ENCODE assay signal across 9 cellular contexts in the genomic region with DNA sequence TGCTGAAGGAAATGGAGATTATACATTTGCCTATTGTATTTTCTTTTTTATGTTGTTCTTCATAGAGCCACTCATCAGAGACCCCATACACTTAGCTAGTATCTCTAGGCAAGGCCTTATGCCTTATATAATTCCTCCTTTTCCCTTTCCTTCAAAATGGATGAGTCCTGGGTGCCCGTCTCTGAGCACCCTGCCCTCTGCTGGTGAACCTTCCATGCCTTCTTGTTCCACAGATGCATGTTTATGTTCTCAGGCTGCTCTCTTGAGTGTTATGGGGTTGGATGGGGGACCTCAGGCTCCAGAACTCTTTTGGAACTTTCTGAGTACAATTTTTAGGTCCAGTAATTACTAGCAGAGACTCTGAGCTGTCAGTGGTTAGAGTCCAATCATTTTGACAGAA.
A peak's percentile ranks its signal among the peaks of the same experiment; 100 is the strongest.
DNase-seq lines count a peak whose midpoint lies in the region; ATAC-seq and TF ChIP-seq lines count a peak whose summit lies in the region.
"Had no signal": no experiment of that assay in that cellular context is flagged by ENCODE, and none has a peak within 500 bp of the region (broad histone marks: within the 10 kb centered on the region; RNA-seq: fewer than 3 reads in every experiment).

No MANE protein-coding gene starts in this region.

- no CpG with 5 or more reads among the region's 1 CpG for WGBS in neuronal stem cell (ENCODE audit: extremely low coverage in 2 of 2, insufficient read length in 2 of 2, insufficient replicate concordance in 1 of 2), 2 donors

- no peak overlapping the region for H4K8ac ChIP-seq in neuronal stem cell (ENCODE audit: low read depth, low read length)

- peak; percentile 30 for DNase-seq in AG20443 (ENCODE audit: low spot score)
- peak; percentile 28 for DNase-seq in HCT116 (ENCODE audit: low read depth, low spot score)
- DNase-seq in kidney tubule cell (ENCODE audit: low spot score), result peak; percentile 32
- no peak for DNase-seq in neuronal stem cell (ENCODE audit: low spot score)
- DNase-seq: activated naive CD4-positive, alpha-beta T cell treated with Interleukin-2 at 50 U/mL for 16 hours had no signal

- H3K23ac ChIP-seq in neuronal stem cell (ENCODE audit: low read depth, low read length, poor library complexity), result no peak overlapping the region

- H2AK5ac ChIP-seq in neuronal stem cell (ENCODE audit: low read depth, low read length), result no peak overlapping the region

- H2BK5ac ChIP-seq in neuronal stem cell (ENCODE audit: low read length), result no peak overlapping the region

- TF ChIP-seq CTCF in HCT116 (IDR thresholded peaks at IDR 0.05 in 2 of 3, conservative IDR thresholded peaks at IDR 0.05 in 1 of 3; ENCODE audit: borderline replicate concordance in 1 of 3, insufficient read depth in 1 of 3, low read depth in 2 of 3, low read length in 2 of 3) (peak; percentile 51 to 67 (median 61); a peak in 5 of 6 replicates), WI38 (IDR thresholded peaks at IDR 0.05; ENCODE audit: low read depth, low read length) (peak; percentile 39)

- no peaks in the 10 kb centered on the region for H3K79me1 ChIP-seq in neuronal stem cell (ENCODE audit: low read depth, low read length)

- no peaks in the 10 kb centered on the region for H3K9me2 ChIP-seq in HCT116 (ENCODE audit: insufficient read depth)

- BruUV-seq in HCT116 (replicated peaks; lab: Mats Ljungman, UMichigan), result no TSS peak

- peak; percentile 42 for TF ChIP-seq RAD21 in HCT116 (IDR thresholded peaks at IDR 0.05; ENCODE audit: low read depth)

- ATAC-seq in HCT116 (peak; percentile 82; the same call in 1 of the 2 replicates), GM21381 (IDR thresholded peaks at IDR 0.05; ENCODE audit: unreplicated experiment) (no peak), GM21723 (IDR thresholded peaks at IDR 0.05; ENCODE audit: unreplicated experiment) (no peak), HG02763 (IDR thresholded peaks at IDR 0.05; ENCODE audit: unreplicated experiment) (no peak)

- RAD21 ChIA-PET in HCT116 (lab: Charles Lee; ENCODE audit: low non-redundant PET in 1 of 2, low total read pairs in 2 of 2, uncharacterized antibody in 2 of 2, unreplicated experiment in 2 of 2), result no interaction called here

- intact Hi-C loops in HCT116 (cut with micrococcal nuclease), result loop anchor here (1.0 kb wide), 1 partner anchor 161 kb away; no protein-coding TSS in a partner anchor

- CTCF ChIA-PET in HCT116 (lab: Charles Lee), result interaction anchor here (1.2 to 1.7 kb wide), 3 partner anchors 12 to 161 kb away, joined by 4 to 13 read pairs (median 6); no protein-coding TSS in a partner anchor

- H3K4me2 ChIP-seq in HCT116 (ENCODE audit: low read length) (no peak overlapping the region), neuronal stem cell (ENCODE audit: insufficient read depth, low read length, poor library complexity, severe bottlenecking) (no peak overlapping the region)

- POLR2A ChIA-PET in HCT116 (lab: Charles Lee), result no interaction called here

- no peak for TF ChIP-seq POLR2A in HCT116 (IDR thresholded peaks at IDR 0.05; ENCODE audit: borderline replicate concordance, extremely low read depth, insufficient read depth, insufficient read length)

- no peak overlapping the region for H3K4ac ChIP-seq in neuronal stem cell (ENCODE audit: low read length)

- H3K18ac ChIP-seq in neuronal stem cell (ENCODE audit: low read length), result no peak overlapping the region

- H3K9me3 ChIP-seq in HCT116 (ENCODE audit: control insufficient read depth in 1 of 2, insufficient read depth in 1 of 2, low read depth in 1 of 2, low read length in 2 of 2) (no peaks in the 10 kb centered on the region), neuronal stem cell (replicated peaks in 1 of 2; ENCODE audit: control insufficient read depth in 2 of 2, insufficient read depth in 1 of 2, low read depth in 1 of 2, low read length in 2 of 2) (no peaks in the 10 kb centered on the region)

- H4K91ac ChIP-seq in neuronal stem cell (ENCODE audit: low read depth, low read length, poor library complexity), result no peak overlapping the region

- H3K27me3 ChIP-seq in HCT116 (ENCODE audit: insufficient read depth, low read length) (peaks cover 12% of the 10 kb centered on the region; the same call in 1 of the 2 replicates), neuronal stem cell (ENCODE audit: control insufficient read depth in 3 of 3, insufficient read depth in 3 of 3, low read depth in 1 of 3, low read length in 3 of 3) (no peaks in the 10 kb centered on the region)

- H3K14ac ChIP-seq in neuronal stem cell (ENCODE audit: low read length), result no peak overlapping the region

- H3K4me3 ChIP-seq in HCT116 (replicated peaks in 1 of 2; ENCODE audit: low read depth in 1 of 2, low read length in 2 of 2) (no peak overlapping the region), WI38 (ENCODE audit: low read depth, low read length) (no peak overlapping the region), neuronal stem cell (ENCODE audit: low read length in 2 of 2) (no peak overlapping the region)

- H3K9ac ChIP-seq in HCT116 (ENCODE audit: low read length) (no peak overlapping the region), neuronal stem cell (ENCODE audit: low read depth, low read length, poor library complexity) (no peak overlapping the region)

- no peak overlapping the region for H2BK120ac ChIP-seq in neuronal stem cell (ENCODE audit: low read depth, low read length)

- no peak overlapping the region for H2BK12ac ChIP-seq in neuronal stem cell (ENCODE audit: low read length)

- H3K79me2 ChIP-seq in HCT116 (ENCODE audit: insufficient read depth, low read length), result no peaks in the 10 kb centered on the region

- H3K4me1 ChIP-seq in HCT116 (ENCODE audit: control insufficient read depth in 1 of 2, insufficient read depth in 2 of 2, low read length in 2 of 2) (no peaks in the 10 kb centered on the region), neuronal stem cell (ENCODE audit: control insufficient read depth in 2 of 2, insufficient read depth in 1 of 2, low read depth in 1 of 2, low read length in 2 of 2) (peaks cover 8 to 14% of the 10 kb centered on the region in 2 donors)

- H2BK15ac ChIP-seq in neuronal stem cell (ENCODE audit: low read length), result no peak overlapping the region

- H4K20me1 ChIP-seq in HCT116 (ENCODE audit: insufficient read depth), result no peaks in the 10 kb centered on the region

- H3K27ac ChIP-seq in HCT116 (ENCODE audit: low read depth, low read length) (no peak overlapping the region), neuronal stem cell (replicated peaks; ENCODE audit: low read length) (no peak overlapping the region)

- H3K36me3 ChIP-seq in HCT116 (ENCODE audit: control insufficient read depth in 1 of 2, insufficient read depth in 2 of 2, low read length in 2 of 2) (no peaks in the 10 kb centered on the region), neuronal stem cell (replicated peaks in 1 of 2; ENCODE audit: control insufficient read depth in 2 of 2, insufficient read depth in 2 of 2, low read length in 2 of 2) (no peaks in the 10 kb centered on the region)

- H2AFZ ChIP-seq in HCT116 (ENCODE audit: low read depth, low read length, poor library complexity, severe bottlenecking) (no peak overlapping the region), neuronal stem cell (ENCODE audit: low read length) (no peak overlapping the region)

TF ChIP-seq in HCT116, 20 proteins besides CTCF, POLR2A, EP300 and RAD21 (continues in another document):
- no peak for TF ChIP-seq SIN3A (IDR thresholded peaks at IDR 0.05; ENCODE audit: low read depth)
- no peak for TF ChIP-seq EGR1 (IDR thresholded peaks at IDR 0.05; ENCODE audit: low read depth)
- TF ChIP-seq, protein P1, sequence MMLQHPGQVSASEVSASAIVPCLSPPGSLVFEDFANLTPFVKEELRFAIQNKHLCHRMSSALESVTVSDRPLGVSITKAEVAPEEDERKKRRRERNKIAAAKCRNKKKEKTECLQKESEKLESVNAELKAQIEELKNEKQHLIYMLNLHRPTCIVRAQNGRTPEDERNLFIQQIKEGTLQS (IDR thresholded peaks at IDR 0.05), result no peak
- TF ChIP-seq CBX3 (IDR thresholded peaks at IDR 0.05; ENCODE audit: low read depth), result no peak
- TF ChIP-seq, protein P2, sequence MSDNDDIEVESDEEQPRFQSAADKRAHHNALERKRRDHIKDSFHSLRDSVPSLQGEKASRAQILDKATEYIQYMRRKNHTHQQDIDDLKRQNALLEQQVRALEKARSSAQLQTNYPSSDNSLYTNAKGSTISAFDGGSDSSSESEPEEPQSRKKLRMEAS (IDR thresholded peaks at IDR 0.05), result no peak
- no peak for TF ChIP-seq SP1 (IDR thresholded peaks at IDR 0.05; ENCODE audit: low read depth)
- TF ChIP-seq, protein P3, sequence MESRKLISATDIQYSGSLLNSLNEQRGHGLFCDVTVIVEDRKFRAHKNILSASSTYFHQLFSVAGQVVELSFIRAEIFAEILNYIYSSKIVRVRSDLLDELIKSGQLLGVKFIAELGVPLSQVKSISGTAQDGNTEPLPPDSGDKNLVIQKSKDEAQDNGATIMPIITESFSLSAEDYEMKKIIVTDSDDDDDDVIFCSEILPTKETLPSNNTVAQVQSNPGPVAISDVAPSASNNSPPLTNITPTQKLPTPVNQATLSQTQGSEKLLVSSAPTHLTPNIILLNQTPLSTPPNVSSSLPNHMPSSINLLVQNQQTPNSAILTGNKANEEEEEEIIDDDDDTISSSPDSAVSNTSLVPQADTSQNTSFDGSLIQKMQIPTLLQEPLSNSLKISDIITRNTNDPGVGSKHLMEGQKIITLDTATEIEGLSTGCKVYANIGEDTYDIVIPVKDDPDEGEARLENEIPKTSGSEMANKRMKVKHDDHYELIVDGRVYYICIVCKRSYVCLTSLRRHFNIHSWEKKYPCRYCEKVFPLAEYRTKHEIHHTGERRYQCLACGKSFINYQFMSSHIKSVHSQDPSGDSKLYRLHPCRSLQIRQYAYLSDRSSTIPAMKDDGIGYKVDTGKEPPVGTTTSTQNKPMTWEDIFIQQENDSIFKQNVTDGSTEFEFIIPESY (IDR thresholded peaks at IDR 0.05; ENCODE audit: extremely low read depth, insufficient replicate concordance, low read length), result no peak
- TF ChIP-seq POLR2AphosphoS5 (IDR thresholded peaks at IDR 0.05; ENCODE audit: low read depth, low read length), result no peak
